ENCODE assay signal across 1 cellular context in the genomic region with DNA sequence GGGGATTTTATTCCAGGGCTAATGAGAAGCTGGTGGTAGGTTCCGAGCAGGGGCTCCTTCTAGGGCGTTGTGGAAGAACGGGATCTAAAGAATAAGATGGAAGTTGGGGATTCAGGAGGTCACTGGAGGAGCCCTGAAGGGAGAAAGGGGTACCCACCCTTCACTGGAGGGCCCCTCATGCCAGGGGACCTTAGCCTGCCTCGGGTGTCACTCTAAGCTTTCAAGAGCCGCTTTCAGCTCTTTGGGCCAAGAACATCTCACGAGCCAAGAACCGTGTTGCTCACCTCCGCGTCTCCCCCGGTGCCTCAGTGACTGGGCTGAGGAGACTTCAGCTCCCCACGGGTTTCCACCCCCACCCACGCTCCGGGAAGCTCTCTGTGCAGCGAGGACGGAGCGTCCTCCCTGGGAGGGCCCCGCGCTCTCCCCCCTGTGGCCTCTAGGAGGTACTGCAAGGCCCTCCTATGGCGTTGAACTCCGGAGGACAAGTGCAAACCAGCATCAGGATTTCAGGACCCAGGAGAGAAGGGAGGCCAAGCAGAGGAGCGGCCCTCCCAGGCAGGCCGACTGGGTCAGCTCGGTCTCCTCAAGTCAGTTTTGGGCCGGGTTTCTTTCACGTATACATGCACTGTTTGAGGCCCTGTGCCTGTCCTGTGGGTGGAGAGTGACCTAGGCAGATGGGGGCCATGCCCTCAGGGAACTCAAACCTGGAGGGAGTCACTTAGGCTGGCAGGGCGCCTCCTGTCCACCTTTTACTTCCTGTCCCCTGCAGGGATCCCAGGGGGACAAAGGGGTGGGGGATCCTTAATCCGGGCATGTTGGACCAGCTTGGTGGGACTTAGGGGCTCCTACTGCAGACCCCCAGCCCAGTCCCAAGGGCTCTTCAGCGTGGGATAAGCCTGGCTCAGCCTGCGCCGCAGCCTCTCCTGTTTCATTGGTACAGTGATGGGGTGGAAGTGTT.
TF ChIP-seq lines count a peak whose summit lies in the region.

No MANE protein-coding gene starts in this region.

TF ChIP-seq in SK-N-SH treated with all-trans-retinoic acid at 6 μM for 48 hours, 23 proteins besides CTCF, POLR2A, EP300 and RAD21 (continued from another document):
- TF ChIP-seq TOX (CRISPR knock-in tag; IDR thresholded peaks at IDR 0.05; ENCODE audit: borderline replicate concordance), result no peak
- no peak for TF ChIP-seq ZNF8 (CRISPR knock-in tag; IDR thresholded peaks at IDR 0.05)
- TF ChIP-seq ZNF565 (CRISPR knock-in tag; conservative IDR thresholded peaks at IDR 0.05; ENCODE audit: low read depth), result no peak
- TF ChIP-seq ARNTL (CRISPR knock-in tag; IDR thresholded peaks at IDR 0.05; ENCODE audit: borderline replicate concordance, low read depth), result no peak
- no peak for TF ChIP-seq ZFP30 (CRISPR knock-in tag; IDR thresholded peaks at IDR 0.05)
- TF ChIP-seq RARB (CRISPR knock-in tag; IDR thresholded peaks at IDR 0.05), result no peak
